In the genomic region with DNA sequence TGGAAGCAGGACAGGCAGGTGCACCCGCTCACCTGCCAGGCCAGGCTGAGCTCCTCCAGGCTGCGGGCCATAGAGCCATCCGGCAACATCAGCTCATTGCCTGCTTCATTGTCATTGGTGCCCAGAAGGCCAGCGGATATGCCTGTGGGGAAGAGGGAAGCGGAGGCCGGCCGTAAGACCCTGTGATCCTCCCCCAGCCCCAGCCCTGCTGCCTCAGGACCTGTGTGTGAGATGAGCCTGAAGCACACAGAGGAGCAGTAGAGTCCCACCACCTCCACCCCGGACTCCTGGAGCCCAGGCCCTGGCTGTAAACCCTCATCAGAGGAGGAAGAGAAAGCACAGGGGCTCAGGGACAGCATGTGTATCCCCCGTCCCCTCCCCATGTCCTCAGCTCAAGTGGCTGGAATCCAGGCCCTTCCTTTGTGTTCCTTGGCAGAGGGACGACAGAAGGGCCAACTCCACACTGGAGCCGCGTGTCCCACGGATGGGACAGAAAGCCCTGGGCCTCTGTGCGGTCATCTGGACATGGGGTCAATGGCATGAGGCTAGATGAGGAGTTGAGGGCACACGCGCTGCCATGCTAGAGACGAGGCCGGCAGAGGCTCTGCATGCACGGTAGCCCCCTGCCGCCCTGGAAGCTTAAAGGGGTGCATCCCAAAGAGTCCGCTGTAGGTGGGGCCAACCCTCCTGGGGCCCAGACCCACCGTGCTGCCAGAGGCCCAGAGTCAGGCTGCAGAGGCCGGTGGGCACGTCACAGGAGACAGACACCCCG, we compare ENCODE assay signal across 30 cellular contexts. TPM values are rescaled to one million over a fixed set of nuclear protein-coding genes. Genes with fewer than 3 reads are reported as not detected.
"Had no signal": no experiment of that assay in that cellular context is flagged by ENCODE, and none has a peak within 500 bp of the region (broad histone marks: within the 10 kb centered on the region; RNA-seq: fewer than 3 reads in every experiment).

No MANE protein-coding gene starts in this region.

- H3K27ac Mint-ChIP-seq: activated CD4-positive, alpha-beta memory T cell treated with anti-CD3 and anti-CD28 coated beads for 36 hours; activated naive CD4-positive, alpha-beta T cell treated with anti-CD3 and anti-CD28 coated beads, Interleukin-2, amount 10 ng/mL, durations not matched to agents 7 days and 5 days; activated naive CD8-positive, alpha-beta T cell treated with anti-CD3 and anti-CD28 coated beads, Interleukin-2, amount 10 ng/mL, durations not matched to agents 7 days and 5 days; activated T-helper 1 cell treated with anti-CD3 and anti-CD28 coated beads, Interleukin-12 subunit alpha, Interleukin-12 subunit beta, Interleukin-2, Interleukin-4 antibody, amounts not matched to agents 30 ng/mL and 10 ng/mL and 1 ng/mL, durations not matched to agents 14 hours and 24 hours and 36 hours; brain; mesothelial cell of epicardium; stimulated activated naive CD8-positive, alpha-beta T cell treated with anti-CD3 and anti-CD28 coated beads, Interleukin-15, Interleukin-2, amounts not matched to agents 100 ng/mL and 50 ng/mL, for 24 hours; type B pancreatic cell had no signal

- H3K27me3 ChIP-seq: ascending aorta, cardiac muscle cell, gastroesophageal sphincter, vagina had no signal

- H3K4me3 Mint-ChIP-seq: activated CD4-positive, alpha-beta memory T cell treated with anti-CD3 and anti-CD28 coated beads for 36 hours; activated naive CD4-positive, alpha-beta T cell treated with anti-CD3 and anti-CD28 coated beads, Interleukin-2, amount 10 ng/mL, durations not matched to agents 7 days and 5 days; activated naive CD8-positive, alpha-beta T cell treated with anti-CD3 and anti-CD28 coated beads, Interleukin-2, amount 10 ng/mL, durations not matched to agents 7 days and 5 days; activated T-helper 1 cell treated with anti-CD3 and anti-CD28 coated beads, Interleukin-12 subunit alpha, Interleukin-12 subunit beta, Interleukin-2, Interleukin-4 antibody, amounts not matched to agents 30 ng/mL and 10 ng/mL and 1 ng/mL, durations not matched to agents 14 hours and 24 hours and 36 hours; brain; mesothelial cell of epicardium; naive B cell; nephron progenitor cell; stimulated activated naive CD8-positive, alpha-beta T cell treated with anti-CD3 and anti-CD28 coated beads, Interleukin-15, Interleukin-2, amounts not matched to agents 100 ng/mL and 50 ng/mL, for 24 hours; type B pancreatic cell had no signal

- H3K36me3 ChIP-seq: ascending aorta, cardiac muscle cell, gastroesophageal sphincter, thoracic aorta, vagina had no signal

- H3K4me1 ChIP-seq: vagina had no signal

- H3K4me3 ChIP-seq: ascending aorta, cardiac muscle cell, gastroesophageal sphincter, thoracic aorta, vagina had no signal

- ATAC-seq: gastroesophageal sphincter, left ventricle myocardium superior, right cardiac atrium had no signal

- H3K27me3 Mint-ChIP-seq: activated naive CD8-positive, alpha-beta T cell treated with anti-CD3 and anti-CD28 coated beads, Interleukin-2, amount 10 ng/mL, durations not matched to agents 7 days and 5 days; brain; stimulated activated naive CD8-positive, alpha-beta T cell treated with anti-CD3 and anti-CD28 coated beads, Interleukin-15, Interleukin-2, amounts not matched to agents 100 ng/mL and 50 ng/mL, for 24 hours; type B pancreatic cell had no signal

- H3K27ac ChIP-seq: ascending aorta, cardiac muscle cell, gastroesophageal sphincter, thoracic aorta, vagina, VCaP had no signal

- H3K36me3 Mint-ChIP-seq: brain had no signal

- DNase-seq: activated CD4-positive, alpha-beta memory T cell treated with anti-CD3 and anti-CD28 coated beads for 36 hours; activated CD4-positive, alpha-beta T cell treated with anti-CD3 and anti-CD28 coated beads for 48 hours; activated CD8-positive, alpha-beta memory T cell treated with anti-CD3 and anti-CD28 coated beads, Interleukin-2, amount 50 U/mL, for 4 hours; activated effector memory CD4-positive, alpha-beta T cell treated with anti-CD3 and anti-CD28 coated beads, Interleukin-2, amount 50 U/mL, for 16 hours; activated naive CD4-positive, alpha-beta T cell treated with anti-CD3 and anti-CD28 coated beads, Interleukin-2, amount 10 ng/mL, durations not matched to agents 7 days and 5 days; activated naive CD8-positive, alpha-beta T cell treated with anti-CD3 and anti-CD28 coated beads, Interleukin-2, amount 10 ng/mL, durations not matched to agents 7 days and 5 days; activated T-cell treated with anti-CD3 and anti-CD28 coated beads, Interleukin-2, amount 50 U/mL, for 1 hour; cortex of kidney; head of caudate nucleus; hypothalamus; left ventricle myocardium superior; mammary epithelial cell; naive B cell; nephron progenitor cell; occipital lobe; right cardiac atrium; stimulated activated CD4-positive, alpha-beta T cell treated with anti-CD3 and anti-CD28 coated beads, Interleukin-12 subunit alpha, Interleukin-12 subunit beta, amount 100 ng/mL, for 4 hours; stimulated activated CD4-positive, alpha-beta T cell treated with anti-CD3 and anti-CD28 coated beads, Interleukin-4, amount 100 ng/mL, for 1 hour; T-helper 9 cell had no signal

- H3K9me3 ChIP-seq: ascending aorta, gastroesophageal sphincter, thoracic aorta, vagina had no signal

- H3K9me3 Mint-ChIP-seq: activated CD4-positive, alpha-beta memory T cell treated with anti-CD3 and anti-CD28 coated beads for 36 hours; activated naive CD4-positive, alpha-beta T cell treated with anti-CD3 and anti-CD28 coated beads, Interleukin-2, amount 10 ng/mL, durations not matched to agents 7 days and 5 days; activated naive CD8-positive, alpha-beta T cell treated with anti-CD3 and anti-CD28 coated beads, Interleukin-2, amount 10 ng/mL, durations not matched to agents 7 days and 5 days; activated T-helper 1 cell treated with anti-CD3 and anti-CD28 coated beads, Interleukin-12 subunit alpha, Interleukin-12 subunit beta, Interleukin-2, Interleukin-4 antibody, amounts not matched to agents 30 ng/mL and 10 ng/mL and 1 ng/mL, durations not matched to agents 14 hours and 24 hours and 36 hours; mesothelial cell of epicardium; naive B cell; stimulated activated naive CD8-positive, alpha-beta T cell treated with anti-CD3 and anti-CD28 coated beads, Interleukin-15, Interleukin-2, amounts not matched to agents 100 ng/mL and 50 ng/mL, for 24 hours had no signal

RNA-seq across cellular contexts. Expression of gene RMI2, which starts 39.1 kb away (rescaled TPM):
- total RNA-seq: ascending aorta had no signal
